In the genomic region with DNA sequence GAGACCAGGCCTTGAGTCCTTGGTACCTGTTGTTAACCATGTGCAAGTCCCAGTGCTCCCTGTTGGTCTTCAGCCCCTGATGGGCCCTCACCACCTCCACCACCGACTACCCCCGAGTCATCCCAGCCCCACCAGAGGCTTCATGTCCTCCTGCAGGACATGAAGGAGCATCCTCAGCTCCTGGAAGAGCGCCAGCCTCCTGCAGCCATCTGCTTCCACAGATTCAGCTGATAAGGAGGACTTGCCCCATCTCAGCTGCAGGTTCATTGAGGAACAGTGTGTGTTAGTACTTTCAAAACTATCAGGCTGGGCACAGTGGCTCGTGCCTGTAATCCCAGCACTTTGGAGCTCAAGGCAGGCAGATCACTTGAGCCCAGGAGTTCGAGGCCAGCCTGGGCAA, we compare ENCODE assay signal across 22 cellular contexts.
"Had no signal": no experiment of that assay in that cellular context is flagged by ENCODE, and none has a peak within 500 bp of the region (broad histone marks: within the 10 kb centered on the region; RNA-seq: fewer than 3 reads in every experiment).

No MANE protein-coding gene starts in this region.

- H3K27me3 Mint-ChIP-seq: activated naive CD4-positive, alpha-beta T cell treated with anti-CD3 and anti-CD28 coated beads, Interleukin-2, amount 50 U/mL, for 24 hours; effector memory CD8-positive, alpha-beta T cell; naive thymus-derived CD8-positive, alpha-beta T cell; stimulated activated naive CD8-positive, alpha-beta T cell treated with anti-CD3 and anti-CD28 coated beads, Interleukin-15, Interleukin-2, amounts not matched to agents 100 ng/mL and 50 ng/mL, for 24 hours had no signal

- ATAC-seq: activated CD4-positive, CD25-positive, alpha-beta regulatory T cell treated with anti-CD3 and anti-CD28 coated beads, Interleukin-2, amount 50 U/mL, for 24 hours; activated CD8-positive, alpha-beta T cell treated with anti-CD3 and anti-CD28 coated beads, Interleukin-2, amount 10 ng/mL, durations not matched to agents 7 days and 5 days; effector memory CD8-positive, alpha-beta T cell; gastrocnemius medialis; left ventricle myocardium superior; naive thymus-derived CD8-positive, alpha-beta T cell; right lobe of liver had no signal

- H3K4me1 Mint-ChIP-seq: activated naive CD4-positive, alpha-beta T cell treated with anti-CD3 and anti-CD28 coated beads, Interleukin-2, amount 50 U/mL, for 24 hours; mesothelial cell of epicardium; neural progenitor cell had no signal

- H3K4me3 Mint-ChIP-seq: activated CD8-positive, alpha-beta T cell treated with anti-CD3 and anti-CD28 coated beads, Interleukin-2, amount 10 ng/mL, durations not matched to agents 7 days and 5 days; activated naive CD4-positive, alpha-beta T cell treated with anti-CD3 and anti-CD28 coated beads, Interleukin-2, amount 50 U/mL, for 24 hours; effector memory CD8-positive, alpha-beta T cell; mesothelial cell of epicardium; naive thymus-derived CD8-positive, alpha-beta T cell; neural progenitor cell; stimulated activated naive CD8-positive, alpha-beta T cell treated with anti-CD3 and anti-CD28 coated beads, Interleukin-15, Interleukin-2, amounts not matched to agents 100 ng/mL and 50 ng/mL, for 24 hours had no signal

- H3K9me3 Mint-ChIP-seq: activated naive CD4-positive, alpha-beta T cell treated with anti-CD3 and anti-CD28 coated beads, Interleukin-2, amount 50 U/mL, for 24 hours; effector memory CD8-positive, alpha-beta T cell; mesothelial cell of epicardium; naive thymus-derived CD8-positive, alpha-beta T cell; neural progenitor cell; stimulated activated naive CD8-positive, alpha-beta T cell treated with anti-CD3 and anti-CD28 coated beads, Interleukin-15, Interleukin-2, amounts not matched to agents 100 ng/mL and 50 ng/mL, for 24 hours had no signal

- H3K27ac Mint-ChIP-seq: activated CD8-positive, alpha-beta T cell treated with anti-CD3 and anti-CD28 coated beads, Interleukin-2, amount 10 ng/mL, durations not matched to agents 7 days and 5 days; activated naive CD4-positive, alpha-beta T cell treated with anti-CD3 and anti-CD28 coated beads, Interleukin-2, amount 50 U/mL, for 24 hours; mesothelial cell of epicardium; naive thymus-derived CD8-positive, alpha-beta T cell; neural progenitor cell; stimulated activated naive CD8-positive, alpha-beta T cell treated with anti-CD3 and anti-CD28 coated beads, Interleukin-15, Interleukin-2, amounts not matched to agents 100 ng/mL and 50 ng/mL, for 24 hours had no signal

- DNase-seq: activated CD4-positive, alpha-beta T cell treated with anti-CD3 and anti-CD28 coated beads, Interleukin-2, amount 50 U/mL, for 1 hour; activated CD8-positive, alpha-beta T cell treated with anti-CD3 and anti-CD28 coated beads, Interleukin-2, amount 10 ng/mL, durations not matched to agents 7 days and 5 days; activated gamma-delta T cell treated with Interleukin-2 at 50 U/mL for 16 hours; activated T-cell treated with anti-CD3 and anti-CD28 coated beads, Interleukin-2, amount 50 U/mL, for 1 hour; adrenal gland; central memory CD4-positive, alpha-beta T cell; colonic mucosa; effector memory CD8-positive, alpha-beta T cell; esophagus squamous epithelium; gastrocnemius medialis; head of caudate nucleus; left ventricle myocardium superior; mammary epithelial cell; naive thymus-derived CD8-positive, alpha-beta T cell; right lobe of liver; stimulated activated CD4-positive, alpha-beta T cell treated with anti-CD3 and anti-CD28 coated beads, Interleukin-1b, Interleukin-23, amount 100 ng/mL, for 48 hours; thyroid gland had no signal
